ENCODE assay signal across 14 cellular contexts in genomic region chr3:55341502-55342031, GRCh38.
"Had no signal": no experiment of that assay in that cellular context is flagged by ENCODE, and none has a peak within 500 bp of the region (broad histone marks: within the 10 kb centered on the region; RNA-seq: fewer than 3 reads in every experiment).

No MANE protein-coding gene starts in this region.

- H3K9me3 ChIP-seq: upper lobe of left lung had no signal

- DNase-seq: activated B cell treated with CpG ODN at 0.5 μM for 24 hours; activated CD4-positive, alpha-beta T cell treated with anti-CD3 and anti-CD28 coated beads, Interleukin-2, amount 10 ng/mL, durations not matched to agents 24 days and 14 days; activated naive CD4-positive, alpha-beta T cell treated with anti-CD3 and anti-CD28 coated beads, Interleukin-2, amount 10 ng/mL, durations not matched to agents 7 days and 5 days; activated T-cell treated with anti-CD3 and anti-CD28 coated beads for 4 hours; cerebellar nuclear complex; left cardiac atrium; occipital lobe; stimulated activated CD4-positive, alpha-beta T cell treated with anti-CD3 and anti-CD28 coated beads, Interleukin-2, amount 100 ng/mL, for 24 hours; stimulated activated naive CD4-positive, alpha-beta T cell treated with Interleukin-2 at 50 U/mL for 16 hours; upper lobe of left lung had no signal

- H3K27me3 ChIP-seq: upper lobe of left lung had no signal

- H3K27ac ChIP-seq: SK-N-MC, upper lobe of left lung had no signal

- ATAC-seq: left cardiac atrium; natural killer cell treated with Interleukin-12 subunit alpha and Interleukin-12 subunit beta and Interleukin-15 and Interleukin-18, amount 100 ng/mL, for 72 hours; sciatic nerve had no signal

- H3K36me3 ChIP-seq: upper lobe of left lung had no signal

- H3K4me3 ChIP-seq: lung, SK-N-MC, upper lobe of left lung had no signal

- H3K4me1 ChIP-seq: upper lobe of left lung had no signal
